Comparison of ENCODE assay signal across 8 cellular contexts in the genomic region with DNA sequence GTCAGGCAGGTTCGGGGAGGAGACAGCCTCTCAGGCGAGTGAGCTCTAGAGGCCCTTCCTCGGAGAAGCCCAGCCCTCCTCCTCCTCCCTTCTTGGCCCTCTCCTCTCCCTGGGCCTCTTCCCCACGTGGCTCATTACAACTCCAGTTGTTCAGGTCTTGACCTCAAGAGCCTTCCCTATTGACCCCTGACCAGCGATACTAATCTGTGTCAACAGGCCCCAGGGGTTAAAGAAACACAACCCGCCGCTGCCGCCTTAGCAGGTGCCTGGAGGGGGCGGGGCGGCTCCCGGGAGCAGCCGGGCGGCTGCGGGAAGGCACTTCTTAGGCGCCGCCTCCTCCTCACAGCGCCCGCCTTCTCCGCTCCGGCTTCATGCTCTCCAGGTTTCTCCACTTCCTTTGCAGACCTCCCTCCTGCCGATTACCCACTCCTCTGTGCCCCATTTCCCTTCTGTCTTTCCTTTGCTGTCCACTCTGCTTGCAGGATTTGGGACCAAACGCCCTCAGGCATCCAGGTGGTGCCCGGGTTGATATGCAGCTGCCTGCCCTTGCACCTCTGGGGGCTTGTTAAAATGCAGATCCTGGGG. TPM values are rescaled to one million over a fixed set of nuclear protein-coding genes. Genes with fewer than 3 reads are reported as not detected.
DNase-seq lines count a peak whose midpoint lies in the region; ATAC-seq and TF ChIP-seq lines count a peak whose summit lies in the region.

No MANE protein-coding gene starts in this region.

- no peak overlapping the region for H3K9ac ChIP-seq in HUES6 (ENCODE audit: low read length)

- peaks cover 58% of the 10 kb centered on the region for H3K4me1 ChIP-seq in HUES6 (ENCODE audit: control insufficient read depth, insufficient read depth, low read length)
- peaks cover 54% of the 10 kb centered on the region for H3K4me1 ChIP-seq in ovary (ENCODE audit: insufficient read depth)

- TF ChIP-seq POLR2A in ovary (IDR thresholded peaks at IDR 0.05) = no peak

- TF ChIP-seq EP300 in ovary (IDR thresholded peaks at IDR 0.05) = no peak

- H3K27ac ChIP-seq in C4-2B = peak overlapping the region; percentile 68
- no peak overlapping the region for H3K27ac ChIP-seq in HUES6 (ENCODE audit: low read depth, low read length)
- peak overlapping the region in 1 of 2 donors; percentile 95 for H3K27ac ChIP-seq in ovary

- intact Hi-C loops in ovary (cut with DNase I) = loop anchor here in 2 of 4 donors (5.0 to 10.0 kb wide), 2 partner anchors 34 to 47 kb away; no protein-coding TSS in a partner anchor

- peak; percentile 60 for ATAC-seq in esophagus mucosa
- no peak for ATAC-seq in GM18907 (IDR thresholded peaks at IDR 0.05; ENCODE audit: unreplicated experiment)

- H3K27me3 ChIP-seq in HUES6 (ENCODE audit: control insufficient read depth, insufficient read depth, low read length) = peaks cover 96% of the 10 kb centered on the region
- no peaks in the 10 kb centered on the region for H3K27me3 ChIP-seq in ovary

- peak; percentile 69 for DNase-seq in SK-N-DZ (ENCODE audit: low spot score)
- peak; percentile 74 to 82 (median 76) for DNase-seq in ovary
- DNase-seq in SIG-M5 (lab: John Stamatoyannopoulos, UW) = no peak
- DNase-seq in NCI-H1694 treated with DMSO at 0.1 percent for 48 hours (lab: John Stamatoyannopoulos, UW) = no peak

- H3K4me3 ChIP-seq in HUES6 (ENCODE audit: low read depth, low read length) = peak overlapping the region; percentile 41
- peak overlapping the region; percentile 23 for H3K4me3 ChIP-seq in ovary

- no peaks in the 10 kb centered on the region for H3K9me3 ChIP-seq in HUES6 (ENCODE audit: control insufficient read depth, insufficient read depth, low read depth, low read length)
- no peaks in the 10 kb centered on the region for H3K9me3 ChIP-seq in ovary

- no peaks in the 10 kb centered on the region for H3K36me3 ChIP-seq in HUES6 (ENCODE audit: control insufficient read depth, insufficient read depth, low read length)
- H3K36me3 ChIP-seq in ovary = no peaks in the 10 kb centered on the region

- WGBS in ovary, 3 donors = 2 to 4% (median 3%) methylated on average over 23 of the region's 23 CpGs

- TF ChIP-seq CTCF in C4-2B (conservative IDR thresholded peaks at IDR 0.05) = no peak
- no peak for TF ChIP-seq CTCF in ovary (IDR thresholded peaks at IDR 0.05)

RNA-seq across cellular contexts. Expression of gene LYL1, which starts 51.0 kb away (rescaled TPM):
- polyA plus RNA-seq in SK-N-DZ (2014; cell fraction: cytosol; rRNA removed) = 9.6 and 14.0 TPM in 2 replicates
- 12.2 and 12.8 TPM in 2 replicates for polyA plus RNA-seq in SK-N-DZ (2014; cell fraction: nucleus; rRNA removed)
- total RNA-seq in esophagus mucosa = 1.4 TPM
- total RNA-seq in ovary = 1 to 10 TPM; 2.9 to 7.4 (median 6.7) TPM
- 1 to 10 TPM in 1 of 2 donors, under 1 TPM in 1; 0.90 to 5.0 TPM for polyA plus RNA-seq in ovary

RNA-seq across cellular contexts. Expression of gene NFIX, which starts 56.4 kb away (rescaled TPM):
- polyA plus RNA-seq in SK-N-DZ (2014; cell fraction: cytosol; rRNA removed) = 0.15 and 0.17 TPM in 2 replicates
- 0.09 and 0.22 TPM in 2 replicates for polyA plus RNA-seq in SK-N-DZ (2014; cell fraction: nucleus; rRNA removed)
- total RNA-seq in esophagus mucosa (101 TPM), ovary (100 to 1,000 TPM in 5 of 7 donors, 10 to 100 TPM in 2; 30.3 to 256 (median 223) TPM)
- polyA plus RNA-seq in ovary = 10 to 100 TPM; 76.9 to 82.2 TPM

Comparison
In these comparisons a context has a peak if more than half of its experiments do, and no peak if none do; other contexts are left out.
1. DNase-seq: peak in SK-N-DZ (single experiment) and ovary (5 of 5); none in SIG-M5 (single experiment) and NCI-H1694 treated with DMSO at 0.1 percent for 48 hours (single experiment).